ENCODE assay signal across 1 cellular context in the genomic region with DNA sequence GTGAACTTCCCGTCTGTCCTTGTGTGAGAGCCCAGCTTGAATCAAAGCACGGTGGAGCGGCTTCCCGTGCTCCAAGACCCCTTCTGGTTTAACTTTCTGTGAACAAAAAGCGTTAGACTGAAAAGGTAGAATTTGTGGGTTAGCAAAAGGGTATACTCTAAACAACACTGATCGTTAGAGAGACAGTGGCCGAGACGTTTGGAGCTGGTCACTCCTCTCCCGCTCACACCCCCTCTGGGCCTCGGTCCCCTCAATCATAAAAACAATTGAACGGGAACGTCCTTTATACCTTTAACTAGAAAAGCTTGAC.
TF ChIP-seq lines count a peak whose summit lies in the region.

No MANE protein-coding gene starts in this region.

TF ChIP-seq in SK-N-SH, 30 proteins besides CTCF, POLR2A, EP300 and RAD21 (continued from another document):
- TF ChIP-seq, protein P1, sequence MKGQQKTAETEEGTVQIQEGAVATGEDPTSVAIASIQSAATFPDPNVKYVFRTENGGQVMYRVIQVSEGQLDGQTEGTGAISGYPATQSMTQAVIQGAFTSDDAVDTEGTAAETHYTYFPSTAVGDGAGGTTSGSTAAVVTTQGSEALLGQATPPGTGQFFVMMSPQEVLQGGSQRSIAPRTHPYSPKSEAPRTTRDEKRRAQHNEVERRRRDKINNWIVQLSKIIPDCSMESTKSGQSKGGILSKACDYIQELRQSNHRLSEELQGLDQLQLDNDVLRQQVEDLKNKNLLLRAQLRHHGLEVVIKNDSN (IDR thresholded peaks at IDR 0.05; ENCODE audit: borderline replicate concordance, low read depth) = no peak
- no peak for TF ChIP-seq GATA2 (CRISPR knock-in tag; IDR thresholded peaks at IDR 0.05)
- TF ChIP-seq, protein P2, sequence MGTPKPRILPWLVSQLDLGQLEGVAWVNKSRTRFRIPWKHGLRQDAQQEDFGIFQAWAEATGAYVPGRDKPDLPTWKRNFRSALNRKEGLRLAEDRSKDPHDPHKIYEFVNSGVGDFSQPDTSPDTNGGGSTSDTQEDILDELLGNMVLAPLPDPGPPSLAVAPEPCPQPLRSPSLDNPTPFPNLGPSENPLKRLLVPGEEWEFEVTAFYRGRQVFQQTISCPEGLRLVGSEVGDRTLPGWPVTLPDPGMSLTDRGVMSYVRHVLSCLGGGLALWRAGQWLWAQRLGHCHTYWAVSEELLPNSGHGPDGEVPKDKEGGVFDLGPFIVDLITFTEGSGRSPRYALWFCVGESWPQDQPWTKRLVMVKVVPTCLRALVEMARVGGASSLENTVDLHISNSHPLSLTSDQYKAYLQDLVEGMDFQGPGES (IDR thresholded peaks at IDR 0.05; ENCODE audit: low read depth, low read length) = no peak
TF ChIP-seq in SK-N-SH: peak in this region for 0.
